18 cellular contexts compared by ENCODE assay signal in the genomic region with DNA sequence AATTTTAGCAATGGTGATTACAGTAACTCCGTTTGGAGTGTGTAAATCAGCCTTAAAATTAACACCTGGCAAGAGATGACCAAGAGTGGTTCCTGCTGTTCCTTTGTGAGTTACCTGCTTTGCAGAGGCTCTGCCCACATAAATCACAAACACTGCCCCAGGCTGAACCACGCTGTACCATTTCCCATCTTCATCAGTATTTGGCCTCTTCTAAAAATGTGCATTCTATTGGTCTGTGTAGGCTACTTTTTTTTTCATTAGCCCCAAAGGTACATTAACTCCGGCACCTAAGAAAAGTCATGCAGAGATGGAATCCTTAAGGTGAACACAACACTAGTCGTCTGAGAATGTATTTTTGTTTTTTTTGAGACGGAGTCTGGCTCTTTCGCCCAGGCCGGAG.
DNase-seq lines count a peak whose midpoint lies in the region; ATAC-seq and TF ChIP-seq lines count a peak whose summit lies in the region.
"Had no signal": no experiment of that assay in that cellular context is flagged by ENCODE, and none has a peak within 500 bp of the region (broad histone marks: within the 10 kb centered on the region; RNA-seq: fewer than 3 reads in every experiment).

No MANE protein-coding gene starts in this region.

- H3K4me1 Mint-ChIP-seq in activated CD8-positive, alpha-beta memory T cell treated with anti-CD3 and anti-CD28 coated beads, Interleukin-2, amount 10 ng/mL, durations not matched to agents 7 days and 5 days = no peaks in the 10 kb centered on the region
- H3K4me1 Mint-ChIP-seq in CD8-positive, alpha-beta T cell (ENCODE audit: low read depth) = no peaks in the 10 kb centered on the region
- H3K4me1 Mint-ChIP-seq in activated T-helper 1 cell treated with anti-CD3 and anti-CD28 coated beads, Interleukin-12 subunit alpha, Interleukin-12 subunit beta, Interleukin-2, Interleukin-4 antibody, amounts not matched to agents 30 ng/mL and 10 ng/mL and 1 ng/mL, durations not matched to agents 14 hours and 24 hours and 36 hours (ENCODE audit: low read depth) = no peaks in the 10 kb centered on the region

- DNase-seq in activated CD8-positive, alpha-beta memory T cell treated with anti-CD3 and anti-CD28 coated beads, Interleukin-2, amount 10 ng/mL, durations not matched to agents 7 days and 5 days = peak; percentile 14
- DNase-seq in activated CD8-positive, alpha-beta memory T cell treated with anti-CD3 and anti-CD28 coated beads, Interleukin-2, amount 50 U/mL, for 4 hours = no peak
- DNase-seq in CD8-positive, alpha-beta T cell = no peak
- DNase-seq in RWPE2 (ENCODE audit: low spot score) (no peak), trophoblast cell (peak; percentile 82 to 85), NCI-H446 treated with DMSO at 0.1 percent for 48 hours (lab: John Stamatoyannopoulos, UW) (no peak)
- DNase-seq in activated T-helper 1 cell treated with anti-CD3 and anti-CD28 coated beads, Interleukin-12 subunit alpha, Interleukin-12 subunit beta, Interleukin-2, Interleukin-4 antibody, amounts not matched to agents 30 ng/mL and 10 ng/mL and 1 ng/mL, durations not matched to agents 14 hours and 24 hours and 36 hours (ENCODE audit: low spot score) = no peak
- DNase-seq: ACHN; BE2C; C1 segment of cervical spinal cord; CD4-positive, CD25-positive, alpha-beta regulatory T cell; DMS153; DMS79; GDM1; HFFc6; IMR-90 had no signal

- TF ChIP-seq CTCF in CD8-positive, alpha-beta T cell (IDR thresholded peaks at IDR 0.05) = no peak
- TF ChIP-seq CTCF in RWPE2 (IDR thresholded peaks at IDR 0.05; ENCODE audit: poor library complexity, severe bottlenecking) = no peak

- H3K9me3 Mint-ChIP-seq in activated CD8-positive, alpha-beta memory T cell treated with anti-CD3 and anti-CD28 coated beads, Interleukin-2, amount 10 ng/mL, durations not matched to agents 7 days and 5 days (ENCODE audit: low read depth) = no peaks in the 10 kb centered on the region
- H3K9me3 Mint-ChIP-seq in CD8-positive, alpha-beta T cell = no peaks in the 10 kb centered on the region
- no peaks in the 10 kb centered on the region for H3K9me3 Mint-ChIP-seq in activated T-helper 1 cell treated with anti-CD3 and anti-CD28 coated beads, Interleukin-12 subunit alpha, Interleukin-12 subunit beta, Interleukin-2, Interleukin-4 antibody, amounts not matched to agents 30 ng/mL and 10 ng/mL and 1 ng/mL, durations not matched to agents 14 hours and 24 hours and 36 hours
- H3K9me3 Mint-ChIP-seq: GM23338, HFFc6 had no signal

- POLR2A ChIA-PET in CD8-positive, alpha-beta T cell (lab: Charles Lee) = no interaction called here

- no peak overlapping the region for H4K8ac ChIP-seq in trophoblast cell (ENCODE audit: low read depth, low read length)

- no peak overlapping the region for H3K27ac Mint-ChIP-seq in activated CD8-positive, alpha-beta memory T cell treated with anti-CD3 and anti-CD28 coated beads, Interleukin-2, amount 10 ng/mL, durations not matched to agents 7 days and 5 days
- peak overlapping the region; percentile 24 for H3K27ac Mint-ChIP-seq in CD8-positive, alpha-beta T cell
- H3K27ac Mint-ChIP-seq in activated T-helper 1 cell treated with anti-CD3 and anti-CD28 coated beads, Interleukin-12 subunit alpha, Interleukin-12 subunit beta, Interleukin-2, Interleukin-4 antibody, amounts not matched to agents 30 ng/mL and 10 ng/mL and 1 ng/mL, durations not matched to agents 14 hours and 24 hours and 36 hours = no peak overlapping the region
- H3K27ac Mint-ChIP-seq: HFFc6 had no signal

- H3K79me2 ChIP-seq in trophoblast cell (ENCODE audit: control insufficient read depth, insufficient read depth, low read length, poor library complexity) = no peaks in the 10 kb centered on the region

- no peak overlapping the region for H2AFZ ChIP-seq in trophoblast cell (ENCODE audit: insufficient read depth, low read length, poor library complexity)
- H2AFZ ChIP-seq: GM23338 had no signal

- H2AK5ac ChIP-seq in trophoblast cell (ENCODE audit: low read length) = no peak overlapping the region

- CTCF ChIA-PET in activated CD8-positive, alpha-beta memory T cell treated with anti-CD3 and anti-CD28 coated beads, Interleukin-2, amount 10 ng/mL, durations not matched to agents 7 days and 5 days (lab: Charles Lee) = no interaction called here
- CTCF ChIA-PET in CD8-positive, alpha-beta T cell (lab: Charles Lee) = no interaction called here

- no peak overlapping the region for H3K27ac ChIP-seq in CD8-positive, alpha-beta T cell (ENCODE audit: low read depth, low read length)
- H3K27ac ChIP-seq in RWPE2 (ENCODE audit: poor library complexity, severe bottlenecking) (peak overlapping the region; percentile 3), trophoblast cell (ENCODE audit: low read depth, low read length) (no peak overlapping the region)

- no peak overlapping the region for H2BK120ac ChIP-seq in trophoblast cell (ENCODE audit: insufficient read depth, low read length, poor library complexity)

- H3K23ac ChIP-seq in trophoblast cell (ENCODE audit: low read length) = no peak overlapping the region

- no peaks in the 10 kb centered on the region for H3K4me1 ChIP-seq in CD8-positive, alpha-beta T cell (ENCODE audit: insufficient read depth, low read length)
- H3K4me1 ChIP-seq in RWPE2 (ENCODE audit: insufficient read depth, poor library complexity, severe bottlenecking) = no peaks in the 10 kb centered on the region
- H3K4me1 ChIP-seq in trophoblast cell (ENCODE audit: control insufficient read depth in 1 of 2, insufficient read depth in 2 of 2, low read length in 2 of 2) = peaks cover 13 to 15% of the 10 kb centered on the region in 2 experiments
- H3K4me1 ChIP-seq: BE2C had no signal

- H3K27me3 ChIP-seq in CD8-positive, alpha-beta T cell (ENCODE audit: insufficient read depth, low read length) = no peaks in the 10 kb centered on the region
- H3K27me3 ChIP-seq in RWPE2 (ENCODE audit: insufficient read depth, poor library complexity, severe bottlenecking) (no peaks in the 10 kb centered on the region), trophoblast cell (ENCODE audit: insufficient read depth, low read length) (no peaks in the 10 kb centered on the region)
- H3K27me3 ChIP-seq: BE2C had no signal

- H3K4me3 ChIP-seq in CD8-positive, alpha-beta T cell (ENCODE audit: low read depth, low read length) = no peak overlapping the region
- H3K4me3 ChIP-seq in RWPE2 (ENCODE audit: severe bottlenecking) = no peak overlapping the region
- H3K4me3 ChIP-seq in trophoblast cell (ENCODE audit: low read depth, low read length) = no peak overlapping the region
- H3K4me3 ChIP-seq: GM23338 had no signal

- peaks cover 26% of the 10 kb centered on the region for H3K36me3 Mint-ChIP-seq in activated CD8-positive, alpha-beta memory T cell treated with anti-CD3 and anti-CD28 coated beads, Interleukin-2, amount 10 ng/mL, durations not matched to agents 7 days and 5 days
- peaks cover 38% of the 10 kb centered on the region for H3K36me3 Mint-ChIP-seq in CD8-positive, alpha-beta T cell
- H3K36me3 Mint-ChIP-seq in activated T-helper 1 cell treated with anti-CD3 and anti-CD28 coated beads, Interleukin-12 subunit alpha, Interleukin-12 subunit beta, Interleukin-2, Interleukin-4 antibody, amounts not matched to agents 30 ng/mL and 10 ng/mL and 1 ng/mL, durations not matched to agents 14 hours and 24 hours and 36 hours (ENCODE audit: low read depth) = peaks cover 26% of the 10 kb centered on the region

- H4K12ac ChIP-seq in trophoblast cell (ENCODE audit: low read depth, low read length) = no peak overlapping the region

- H3K27me3 Mint-ChIP-seq in activated CD8-positive, alpha-beta memory T cell treated with anti-CD3 and anti-CD28 coated beads, Interleukin-2, amount 10 ng/mL, durations not matched to agents 7 days and 5 days = no peaks in the 10 kb centered on the region
- no peaks in the 10 kb centered on the region for H3K27me3 Mint-ChIP-seq in CD8-positive, alpha-beta T cell (ENCODE audit: low read depth)
- no peaks in the 10 kb centered on the region for H3K27me3 Mint-ChIP-seq in activated T-helper 1 cell treated with anti-CD3 and anti-CD28 coated beads, Interleukin-12 subunit alpha, Interleukin-12 subunit beta, Interleukin-2, Interleukin-4 antibody, amounts not matched to agents 30 ng/mL and 10 ng/mL and 1 ng/mL, durations not matched to agents 14 hours and 24 hours and 36 hours (ENCODE audit: insufficient read depth)
- H3K27me3 Mint-ChIP-seq: CD4-positive, CD25-positive, alpha-beta regulatory T cell had no signal

- peaks cover 9% of the 10 kb centered on the region for H3K79me1 ChIP-seq in trophoblast cell (ENCODE audit: low read length)

- H3K36me3 ChIP-seq in CD8-positive, alpha-beta T cell (ENCODE audit: insufficient read depth, low read length) = peaks cover 20% of the 10 kb centered on the region
- H3K36me3 ChIP-seq in RWPE2 (ENCODE audit: low read depth) = peaks cover 43% of the 10 kb centered on the region
- peaks cover 5 to 14% of the 10 kb centered on the region in 2 experiments for H3K36me3 ChIP-seq in trophoblast cell (ENCODE audit: control insufficient read depth in 1 of 2, insufficient read depth in 2 of 2, low read length in 2 of 2)

- H3K18ac ChIP-seq in trophoblast cell (ENCODE audit: low read length) = no peak overlapping the region

- intact Hi-C loops in CD8-positive, alpha-beta T cell (cut with DNase I, micrococcal nuclease) = no loop called here
- intact Hi-C loops in activated T-helper 1 cell treated with anti-CD3 and anti-CD28 coated beads, Interleukin-12 subunit alpha, Interleukin-12 subunit beta, Interleukin-2, Interleukin-4 antibody, amounts not matched to agents 30 ng/mL and 10 ng/mL and 1 ng/mL, durations not matched to agents 14 hours and 24 hours and 36 hours (cut with micrococcal nuclease) = no loop called here

- H2BK12ac ChIP-seq in trophoblast cell (ENCODE audit: low read length) = no peak overlapping the region

- ATAC-seq in activated CD8-positive, alpha-beta memory T cell treated with anti-CD3 and anti-CD28 coated beads, Interleukin-2, amount 10 ng/mL, durations not matched to agents 7 days and 5 days = no peak
- no peak for ATAC-seq in CD8-positive, alpha-beta T cell
- no peak for ATAC-seq in RWPE2 (ENCODE audit: low read depth)
- ATAC-seq: GM23338, HCT116 had no signal

- no peaks in the 10 kb centered on the region for H3K9me3 ChIP-seq in CD8-positive, alpha-beta T cell (ENCODE audit: low read length)
- H3K9me3 ChIP-seq in RWPE2 (ENCODE audit: severe bottlenecking) (no peaks in the 10 kb centered on the region), trophoblast cell (ENCODE audit: insufficient read depth, low read depth, low read length) (no peaks in the 10 kb centered on the region)
- H3K9me3 ChIP-seq: BE2C had no signal

- H3K4ac ChIP-seq in trophoblast cell (ENCODE audit: low read depth, low read length) = no peak overlapping the region

- H2BK5ac ChIP-seq in trophoblast cell (ENCODE audit: low read depth, low read length, poor library complexity) = no peak overlapping the region

- H3K9ac ChIP-seq in trophoblast cell (ENCODE audit: low read length) = no peak overlapping the region

- H3K4me3 Mint-ChIP-seq in activated CD8-positive, alpha-beta memory T cell treated with anti-CD3 and anti-CD28 coated beads, Interleukin-2, amount 10 ng/mL, durations not matched to agents 7 days and 5 days = no peak overlapping the region
- no peak overlapping the region for H3K4me3 Mint-ChIP-seq in CD8-positive, alpha-beta T cell
- H3K4me3 Mint-ChIP-seq in activated T-helper 1 cell treated with anti-CD3 and anti-CD28 coated beads, Interleukin-12 subunit alpha, Interleukin-12 subunit beta, Interleukin-2, Interleukin-4 antibody, amounts not matched to agents 30 ng/mL and 10 ng/mL and 1 ng/mL, durations not matched to agents 14 hours and 24 hours and 36 hours = no peak overlapping the region
- H3K4me3 Mint-ChIP-seq: CD4-positive, CD25-positive, alpha-beta regulatory T cell; GM23338; HFFc6 had no signal

- H3K14ac ChIP-seq in trophoblast cell (ENCODE audit: low read length) = no peak overlapping the region

- peak overlapping the region; percentile 26 for H4K91ac ChIP-seq in trophoblast cell (ENCODE audit: low read depth, low read length)

- whole genome bisulfite sequencing in trophoblast cell (ENCODE audit: extremely low coverage, insufficient coverage, insufficient read length) = no CpG with 5 or more reads among the region's 7 CpGs

- no peak overlapping the region for H3K4me2 ChIP-seq in trophoblast cell (ENCODE audit: low read length)
- H3K4me2 ChIP-seq: GM23338 had no signal

Comparison
In these comparisons a context has a peak if more than half of its experiments do, and no peak if none do; other contexts are left out.
1. DNase-seq: peak in activated CD8-positive, alpha-beta memory T cell treated with anti-CD3 and anti-CD28 coated beads, Interleukin-2, amount 10 ng/mL, durations not matched to agents 7 days and 5 days (single experiment) and trophoblast cell (2 of 2); none in activated CD8-positive, alpha-beta memory T cell treated with anti-CD3 and anti-CD28 coated beads, Interleukin-2, amount 50 U/mL, for 4 hours (single experiment), CD8-positive, alpha-beta T cell (0 of 7), RWPE2 (single experiment), activated T-helper 1 cell treated with anti-CD3 and anti-CD28 coated beads, Interleukin-12 subunit alpha, Interleukin-12 subunit beta, Interleukin-2, Interleukin-4 antibody, amounts not matched to agents 30 ng/mL and 10 ng/mL and 1 ng/mL, durations not matched to agents 14 hours and 24 hours and 36 hours (single experiment) and NCI-H446 treated with DMSO at 0.1 percent for 48 hours (single experiment).